11 cellular contexts compared by ENCODE assay signal in genomic region chr1:93877529-93877928, GRCh38.
DNase-seq lines count a peak whose midpoint lies in the region; ATAC-seq and TF ChIP-seq lines count a peak whose summit lies in the region.
"Had no signal": no experiment of that assay in that cellular context is flagged by ENCODE, and none has a peak within 500 bp of the region (broad histone marks: within the 10 kb centered on the region; RNA-seq: fewer than 3 reads in every experiment).

No MANE protein-coding gene starts in this region.

- H3K9ac ChIP-seq in DND-41 (ENCODE audit: low read depth, low read length) (peak overlapping the region; percentile 76), MM.1S (ENCODE audit: low read length) (no peak overlapping the region)

- H4K20me1 ChIP-seq in DND-41 (ENCODE audit: insufficient read depth, low read length) (peaks cover 29% of the 10 kb centered on the region; the same call in 1 of the 2 replicates), MM.1S (ENCODE audit: insufficient read depth, low read length) (no peaks in the 10 kb centered on the region)

- TF ChIP-seq CTCF in DND-41 (IDR thresholded peaks at IDR 0.05; ENCODE audit: borderline replicate concordance, extremely low read depth, low read length, poor library complexity, severe bottlenecking) (no peak), MM.1S (IDR thresholded peaks at IDR 0.05; ENCODE audit: low read length) (no peak)

- H3K4me3 Mint-ChIP-seq in dendritic cell treated with granulocyte-macrophage colony-stimulating factor and Interleukin-4, amounts not matched to agents 40 ng/mL and 50 ng/mL, for 4 days = peak overlapping the region; percentile 88

- no peak for DNase-seq in DND-41
- DNase-seq in MM.1S = no peak
- DNase-seq in globus pallidus (ENCODE audit: low spot score) = no peak
- DNase-seq in putamen (ENCODE audit: low spot score) = no peak
- DNase-seq in iPS-NIHi11 (ENCODE audit: low spot score) = no peak
- DNase-seq: EL, foreskin keratinocyte, NCI-H526 treated with DMSO at 0.1 percent for 48 hours had no signal

- H3K4me2 ChIP-seq in DND-41 (ENCODE audit: insufficient read depth, low read length) (peak overlapping the region; percentile 89), MM.1S (ENCODE audit: low read depth, low read length) (peak overlapping the region; percentile 74; the same call in 1 of the 2 replicates)

- H3K27ac ChIP-seq in DND-41 (ENCODE audit: low read length) (no peak overlapping the region), MM.1S (ENCODE audit: low read length) (no peak overlapping the region)
- H3K27ac ChIP-seq: foreskin keratinocyte had no signal

- H3K36me3 ChIP-seq in DND-41 (ENCODE audit: insufficient read depth, low read length) (peaks cover 55% of the 10 kb centered on the region), MM.1S (replicated peaks; ENCODE audit: insufficient read depth, low read length) (no peaks in the 10 kb centered on the region), neuron (ENCODE audit: insufficient read depth, low read length) (peaks cover 48% of the 10 kb centered on the region)

- H3K9me3 ChIP-seq in DND-41 (ENCODE audit: insufficient read depth, low read length, severe bottlenecking) = no peaks in the 10 kb centered on the region
- no peaks in the 10 kb centered on the region for H3K9me3 ChIP-seq in MM.1S (replicated peaks; ENCODE audit: insufficient read depth, low read length)
- H3K9me3 ChIP-seq in neuron (ENCODE audit: low read length) = no peaks in the 10 kb centered on the region

- H2AFZ ChIP-seq in DND-41 (ENCODE audit: low read depth, low read length) = no peak overlapping the region
- H2AFZ ChIP-seq in MM.1S (ENCODE audit: low read length) = no peak overlapping the region
- no peak overlapping the region for H2AFZ ChIP-seq in neuron (ENCODE audit: low read depth, low read length)

- H3K4me3 ChIP-seq in DND-41 (ENCODE audit: low read depth in 1 of 2, low read length in 2 of 2) = peak overlapping the region; percentile 91 to 93; a peak in 3 of 4 replicates
- H3K4me3 ChIP-seq in MM.1S (ENCODE audit: low read length) = no peak overlapping the region
- peak overlapping the region; percentile 88 for H3K4me3 ChIP-seq in neuron (ENCODE audit: low read length)

- H3K79me2 ChIP-seq in DND-41 (ENCODE audit: insufficient read depth, low read length) = peaks cover 45% of the 10 kb centered on the region
- H3K79me2 ChIP-seq in MM.1S (ENCODE audit: low read length) = peaks cover 33% of the 10 kb centered on the region

- no peaks in the 10 kb centered on the region for H3K27me3 Mint-ChIP-seq in dendritic cell treated with granulocyte-macrophage colony-stimulating factor and Interleukin-4, amounts not matched to agents 40 ng/mL and 50 ng/mL, for 4 days

- peak overlapping the region; percentile 95 for H3K27ac Mint-ChIP-seq in dendritic cell treated with granulocyte-macrophage colony-stimulating factor and Interleukin-4, amounts not matched to agents 40 ng/mL and 50 ng/mL, for 4 days

- H3K4me1 ChIP-seq in DND-41 (ENCODE audit: insufficient read depth, low read length) = peaks cover 34% of the 10 kb centered on the region
- H3K4me1 ChIP-seq in MM.1S (ENCODE audit: low read length) = no peaks in the 10 kb centered on the region; the same call in 1 of the 2 replicates
- peaks cover 24% of the 10 kb centered on the region for H3K4me1 ChIP-seq in neuron (ENCODE audit: insufficient read depth, low read length)

- ATAC-seq in DND-41 (ENCODE audit: insufficient read depth, low read depth) (no peak), GM21723 (IDR thresholded peaks at IDR 0.05; ENCODE audit: unreplicated experiment) (no peak)
- ATAC-seq: foreskin keratinocyte had no signal

- no peaks in the 10 kb centered on the region for H3K27me3 ChIP-seq in DND-41 (ENCODE audit: insufficient read depth, low read length, poor library complexity)
- no peaks in the 10 kb centered on the region for H3K27me3 ChIP-seq in MM.1S (replicated peaks; ENCODE audit: insufficient read depth, low read length)
- no peaks in the 10 kb centered on the region for H3K27me3 ChIP-seq in neuron (ENCODE audit: insufficient read depth, low read length)
- H3K27me3 ChIP-seq: foreskin keratinocyte had no signal

- H3K9me3 Mint-ChIP-seq in dendritic cell treated with granulocyte-macrophage colony-stimulating factor and Interleukin-4, amounts not matched to agents 40 ng/mL and 50 ng/mL, for 4 days = no peaks in the 10 kb centered on the region

- intact Hi-C loops in dendritic cell treated with granulocyte-macrophage colony-stimulating factor and Interleukin-4, amounts not matched to agents 40 ng/mL and 50 ng/mL, for 4 days (cut with micrococcal nuclease) = no loop called here

- H3K4me1 Mint-ChIP-seq in dendritic cell treated with granulocyte-macrophage colony-stimulating factor and Interleukin-4, amounts not matched to agents 40 ng/mL and 50 ng/mL, for 4 days (ENCODE audit: low read depth) = peaks cover 43% of the 10 kb centered on the region

- no peaks in the 10 kb centered on the region for H3K9me2 ChIP-seq in MM.1S (replicated peaks; ENCODE audit: insufficient read depth, low read length)

- H3F3A ChIP-seq in MM.1S (ENCODE audit: insufficient read depth, low read length) = 0 out of 2 replicates have a peak, but pooled peaks cover 3% of the 10 kb centered on the region

- H3K36me3 Mint-ChIP-seq in dendritic cell treated with granulocyte-macrophage colony-stimulating factor and Interleukin-4, amounts not matched to agents 40 ng/mL and 50 ng/mL, for 4 days (ENCODE audit: low read depth) = peaks cover 58% of the 10 kb centered on the region
